In genomic region chr5:98570661-98571181, GRCh38 we compare ENCODE assay signal across 17 cellular contexts.
DNase-seq lines count a peak whose midpoint lies in the region; ATAC-seq and TF ChIP-seq lines count a peak whose summit lies in the region.
"Had no signal": no experiment of that assay in that cellular context is flagged by ENCODE, and none has a peak within 500 bp of the region (broad histone marks: within the 10 kb centered on the region; RNA-seq: fewer than 3 reads in every experiment).

No MANE protein-coding gene starts in this region.

- TF ChIP-seq CTCF in brain microvascular endothelial cell (IDR thresholded peaks at IDR 0.05; ENCODE audit: low read depth, low read length, missing control alignments): no peak
- TF ChIP-seq CTCF in type B pancreatic cell (conservative IDR thresholded peaks at IDR 0.05): no peak

- DNase-seq in DMS53 (lab: John Stamatoyannopoulos, UW) (peak; percentile 28), DMS53 treated with DMSO at 0.1 percent for 48 hours (lab: John Stamatoyannopoulos, UW; ENCODE audit: unreplicated experiment) (no peak), brain microvascular endothelial cell (peak; percentile 64), left kidney (ENCODE audit: low read depth, low spot score) (peak; percentile 85), type B pancreatic cell (ENCODE audit: extremely low spot score, unreplicated experiment) (no peak), NCI-H510A (lab: John Stamatoyannopoulos, UW) (no peak)
- no peak for DNase-seq in activated T-cell treated with anti-CD3 and anti-CD28 coated beads, Interleukin-2, amount 50 U/mL, for 4 hours
- DNase-seq: activated CD8-positive, alpha-beta memory T cell treated with anti-CD3 and anti-CD28 coated beads for 24 hours; activated gamma-delta T cell; hippocampal formation; MM.1S; nucleus accumbens; spleen had no signal

- no peaks in the 10 kb centered on the region for H3K27me3 ChIP-seq in brain microvascular endothelial cell (replicated peaks)
- H3K27me3 ChIP-seq: cardiac muscle cell, SJSA1, spleen had no signal

- peak overlapping the region; percentile 80 for H3K27ac ChIP-seq in brain microvascular endothelial cell
- H3K27ac ChIP-seq: 22Rv1, cardiac muscle cell, SJSA1, spleen had no signal

- H3K4me1 Mint-ChIP-seq in type B pancreatic cell (ENCODE audit: unreplicated experiment): peaks cover 11% of the 10 kb centered on the region
- no peaks in the 10 kb centered on the region for H3K4me1 Mint-ChIP-seq in activated T-cell treated with anti-CD3 and anti-CD28 coated beads, Interleukin-2, amount 50 U/mL, for 4 hours (ENCODE audit: low read depth)

- no peak overlapping the region for H3K4me3 ChIP-seq in brain microvascular endothelial cell (ENCODE audit: low read depth, low read length)
- H3K4me3 ChIP-seq: cardiac muscle cell, SJSA1, spleen had no signal

- H3K36me3 ChIP-seq in brain microvascular endothelial cell (replicated peaks): no peaks in the 10 kb centered on the region
- H3K36me3 ChIP-seq: cardiac muscle cell, SJSA1, spleen had no signal

- peaks cover 2% of the 10 kb centered on the region for H3K9me3 Mint-ChIP-seq in type B pancreatic cell
- peaks cover 4% of the 10 kb centered on the region for H3K9me3 Mint-ChIP-seq in activated T-cell treated with anti-CD3 and anti-CD28 coated beads, Interleukin-2, amount 50 U/mL, for 4 hours

- peak overlapping the region; percentile 16 for H3K27ac Mint-ChIP-seq in type B pancreatic cell

- H3K27me3 Mint-ChIP-seq in type B pancreatic cell: no peaks in the 10 kb centered on the region
- no peaks in the 10 kb centered on the region for H3K27me3 Mint-ChIP-seq in activated T-cell treated with anti-CD3 and anti-CD28 coated beads, Interleukin-2, amount 50 U/mL, for 4 hours (ENCODE audit: low read depth)

- H3K36me3 Mint-ChIP-seq in type B pancreatic cell: no peaks in the 10 kb centered on the region
- H3K36me3 Mint-ChIP-seq in activated T-cell treated with anti-CD3 and anti-CD28 coated beads, Interleukin-2, amount 50 U/mL, for 4 hours (ENCODE audit: insufficient read depth): no peaks in the 10 kb centered on the region

- no peak overlapping the region for H3K4me3 Mint-ChIP-seq in type B pancreatic cell
- H3K4me3 Mint-ChIP-seq in activated T-cell treated with anti-CD3 and anti-CD28 coated beads, Interleukin-2, amount 50 U/mL, for 4 hours: no peak overlapping the region

- ATAC-seq in GM21529 (IDR thresholded peaks at IDR 0.05; ENCODE audit: unreplicated experiment): no peak
- no peak for ATAC-seq in activated T-cell treated with anti-CD3 and anti-CD28 coated beads, Interleukin-2, amount 50 U/mL, for 4 hours

- in situ Hi-C loops in brain microvascular endothelial cell (cut with HindIII; ENCODE audit: low pct_ligation_motif_present, low sequenced_read_pairs): no loop called here

Comparison
In these comparisons a context has a peak if more than half of its experiments do, and no peak if none do; other contexts are left out.
1. DNase-seq: peak in DMS53 (single experiment), brain microvascular endothelial cell (single experiment) and left kidney (single experiment); none in DMS53 treated with DMSO at 0.1 percent for 48 hours (single experiment), type B pancreatic cell (single experiment), activated T-cell treated with anti-CD3 and anti-CD28 coated beads, Interleukin-2, amount 50 U/mL, for 4 hours (single experiment) and NCI-H510A (single experiment).